Comparison of ENCODE assay signal across 8 cellular contexts in genomic region chr6:2841264-2842138, GRCh38. TPM values are rescaled to one million over a fixed set of nuclear protein-coding genes. Genes with fewer than 3 reads are reported as not detected.
DNase-seq lines count a peak whose midpoint lies in the region; ATAC-seq, FAIRE-seq and TF ChIP-seq lines count a peak whose summit lies in the region.

Gene SERPINB1 (minus strand): TSS chr6:2841863. CDS start chr6:2840586, 1,277 bp downstream.

- no peak for FAIRE-seq in D721Med (lab: Jason Lieb, UNC)

- peak; percentile 70 for ATAC-seq in HG02885 (IDR thresholded peaks at IDR 0.05; ENCODE audit: poor library complexity, unreplicated experiment)

- TF ChIP-seq CTCF in GM12872 (IDR thresholded peaks at IDR 0.05; ENCODE audit: insufficient read depth, low read depth, low read length) (0 out of 3 replicates have a peak, but pooled peaks have one; percentile 22), D721Med (IDR thresholded peaks at IDR 0.05; ENCODE audit: insufficient read depth, missing control alignments) (no peak)

- peak; percentile 85 for DNase-seq in NCI-H2196 treated with DMSO at 0.1 percent for 48 hours (lab: John Stamatoyannopoulos, UW; ENCODE audit: unreplicated experiment)
- peak; percentile 83 for DNase-seq in activated CD4-positive, CD25-positive, alpha-beta regulatory T cell treated with anti-CD3 and anti-CD28 coated beads, Interleukin-2, amount 50 U/mL, for 72 hours
- peak; percentile 40 for DNase-seq in cerebellum (ENCODE audit: low spot score)
- peak; percentile 97 for DNase-seq in islet precursor cell
- DNase-seq in stimulated activated CD4-positive, alpha-beta T cell treated with anti-CD3 and anti-CD28 coated beads, Interleukin-12 subunit alpha, Interleukin-12 subunit beta, amount 100 ng/mL, for 24 hours (ENCODE audit: low read depth in 2 of 2) = peak; percentile 54 to 81
- no peak for DNase-seq in D721Med (ENCODE audit: insufficient read length, low spot score)

RNA-seq across cellular contexts. Expression of gene SERPINB1, which starts in this region (rescaled TPM):
- 2.9 TPM for total RNA-seq in cerebellum
